Comparison of ENCODE assay signal across 8 cellular contexts in genomic region chr20:58306421-58307261, GRCh38. TPM values are rescaled to one million over a fixed set of nuclear protein-coding genes. Genes with fewer than 3 reads are reported as not detected.
A peak's percentile ranks its signal among the peaks of the same experiment; 100 is the strongest.
DNase-seq lines count a peak whose midpoint lies in the region; ATAC-seq, FAIRE-seq and TF ChIP-seq lines count a peak whose summit lies in the region.

No MANE protein-coding gene starts in this region.

- no peak for FAIRE-seq in frontal cortex (lab: Jason Lieb, UNC)

- H3K4me1 Mint-ChIP-seq in CD8-positive, alpha-beta T cell (ENCODE audit: low read depth), result peaks cover 43% of the 10 kb centered on the region

- POLR2A ChIA-PET in CD8-positive, alpha-beta T cell (lab: Charles Lee), result interaction anchor here (1.0 to 1.7 kb wide), 5 partner anchors 39 to 908 kb away, joined by 3 to 8 read pairs (median 4); partner anchors contain the start of genes STX16 and VAPB

- H3K27ac ChIP-seq in CD8-positive, alpha-beta T cell (ENCODE audit: low read depth, low read length), result peak overlapping the region; percentile 90
- peak overlapping the region; percentile 24 for H3K27ac ChIP-seq in lower lobe of right lung
- H3K27ac ChIP-seq in suprapubic skin, result peak overlapping the region; percentile 46

- no peak overlapping the region for H3K4me3 ChIP-seq in CD8-positive, alpha-beta T cell (ENCODE audit: low read depth, low read length)
- H3K4me3 ChIP-seq in lower lobe of right lung (peak overlapping the region; percentile 4), suprapubic skin (no peak overlapping the region)

- H3K27me3 ChIP-seq in CD8-positive, alpha-beta T cell (ENCODE audit: insufficient read depth, low read length), result no peaks in the 10 kb centered on the region
- H3K27me3 ChIP-seq in lower lobe of right lung (ENCODE audit: low read depth), result no peaks in the 10 kb centered on the region
- no peaks in the 10 kb centered on the region for H3K27me3 ChIP-seq in suprapubic skin

- H3K27me3 Mint-ChIP-seq in CD8-positive, alpha-beta T cell (ENCODE audit: low read depth), result no peaks in the 10 kb centered on the region

- peak; percentile 56 for ATAC-seq in CD8-positive, alpha-beta T cell
- ATAC-seq in HG02798 (IDR thresholded peaks at IDR 0.05; ENCODE audit: poor library complexity, unreplicated experiment) (peak; percentile 33), lower lobe of right lung (peak; percentile 64 to 77)

- no peaks in the 10 kb centered on the region for H3K9me3 ChIP-seq in CD8-positive, alpha-beta T cell (ENCODE audit: low read length)
- H3K9me3 ChIP-seq in lower lobe of right lung, result no peaks in the 10 kb centered on the region
- H3K9me3 ChIP-seq in suprapubic skin, result no peaks in the 10 kb centered on the region

- TF ChIP-seq EP300 in suprapubic skin (IDR thresholded peaks at IDR 0.05), result no peak

- TF ChIP-seq CTCF in CD8-positive, alpha-beta T cell (IDR thresholded peaks at IDR 0.05), result no peak
- no peak for TF ChIP-seq CTCF in lower lobe of right lung (IDR thresholded peaks at IDR 0.05)
- no peak for TF ChIP-seq CTCF in suprapubic skin (IDR thresholded peaks at IDR 0.05)

- peaks cover under 1% of the 10 kb centered on the region for H3K36me3 ChIP-seq in CD8-positive, alpha-beta T cell (ENCODE audit: insufficient read depth, low read length)
- peaks cover 7% of the 10 kb centered on the region for H3K36me3 ChIP-seq in lower lobe of right lung
- H3K36me3 ChIP-seq in suprapubic skin, result no peaks in the 10 kb centered on the region

- CTCF ChIA-PET in CD8-positive, alpha-beta T cell (lab: Charles Lee), result interaction anchor here (1.0 to 1.5 kb wide), 2 partner anchors 55 to 69 kb away, joined by 3 to 7 read pairs; no protein-coding TSS in a partner anchor

- 57% methylated on average over 11 of the region's 11 CpGs for WGBS in suprapubic skin

- H3K27ac Mint-ChIP-seq in CD8-positive, alpha-beta T cell, result peak overlapping the region; percentile 96

- TF ChIP-seq POLR2A in Raji (IDR thresholded peaks at IDR 0.05; ENCODE audit: insufficient read depth, low read depth, low read length) (peak; percentile 61), suprapubic skin (IDR thresholded peaks at IDR 0.05) (no peak)

- intact Hi-C loops in CD8-positive, alpha-beta T cell (cut with DNase I, micrococcal nuclease), result loop anchor here (5.0 to 10.0 kb wide), 8 partner anchors 586 to 1914 kb away; partner anchors contain the start of genes PMEPA1 (in 2 of the 2), ZNF831 (in 2 of the 2), AURKA (in 1 of the 2) and CSTF1 (in 1 of the 2)
- intact Hi-C loops in lower lobe of right lung (cut with DNase I), result no loop called here

- peak overlapping the region; percentile 67 for H3K4me3 Mint-ChIP-seq in CD8-positive, alpha-beta T cell

- no peaks in the 10 kb centered on the region for H3K9me3 Mint-ChIP-seq in CD8-positive, alpha-beta T cell

- H3K4me1 ChIP-seq in CD8-positive, alpha-beta T cell (ENCODE audit: insufficient read depth, low read length), result peaks cover 49% of the 10 kb centered on the region
- H3K4me1 ChIP-seq in lower lobe of right lung (peaks cover 44% of the 10 kb centered on the region), suprapubic skin (peaks cover 31% of the 10 kb centered on the region)

- peaks cover 11% of the 10 kb centered on the region for H3K36me3 Mint-ChIP-seq in CD8-positive, alpha-beta T cell

- DNase-seq in CD8-positive, alpha-beta T cell, result peak; percentile 31 to 85 (median 66)
- peak; percentile 55 for DNase-seq in activated T-helper 9 cell treated with anti-CD3 and anti-CD28 coated beads, Interleukin-2, amount 50 U/mL, for 16 hours (ENCODE audit: low read depth)
- DNase-seq in lower lobe of right lung (peak; percentile 71), suprapubic skin (ENCODE audit: low spot score in 2 of 2) (no peak), NCI-H1092 (lab: John Stamatoyannopoulos, UW) (no peak), frontal cortex (ENCODE audit: low spot score in 2 of 2) (no peak)

RNA-seq across cellular contexts. Expression of gene RAB22A, which starts 2.9 kb away (rescaled TPM):
- total RNA-seq in CD8-positive, alpha-beta T cell, result 10 to 100 TPM; 19.0 to 22.8 TPM
- 22.6 TPM for total RNA-seq in lower lobe of right lung
- total RNA-seq in suprapubic skin, result 10 to 100 TPM; 17.0 to 21.6 (median 19.1) TPM
- total RNA-seq in frontal cortex, result 23.6 TPM

Comparison
In these comparisons a context has a peak if more than half of its experiments do, and no peak if none do; other contexts are left out.
1. DNase-seq: peak in CD8-positive, alpha-beta T cell (7 of 7), activated T-helper 9 cell treated with anti-CD3 and anti-CD28 coated beads, Interleukin-2, amount 50 U/mL, for 16 hours (single experiment) and lower lobe of right lung (single experiment); none in suprapubic skin (0 of 2), NCI-H1092 (single experiment) and frontal cortex (0 of 2).
2. H3K27ac ChIP-seq: peak in every context shown above with its lines; median percentile 90 in CD8-positive, alpha-beta T cell; 46 in suprapubic skin; 24 in lower lobe of right lung.
3. Peak in every context shown above with its lines, with median percentiles within 50 percentile points of each other: ATAC-seq.